In genomic region chr3:110752307-110752706, GRCh38 we compare ENCODE assay signal across 24 cellular contexts.
DNase-seq lines count a peak whose midpoint lies in the region; ATAC-seq and TF ChIP-seq lines count a peak whose summit lies in the region.
"Had no signal": no experiment of that assay in that cellular context is flagged by ENCODE, and none has a peak within 500 bp of the region (broad histone marks: within the 10 kb centered on the region; RNA-seq: fewer than 3 reads in every experiment).

No MANE protein-coding gene starts in this region.

- H3K4ac ChIP-seq in mesendoderm (ENCODE audit: low read depth, low read length), result no peak overlapping the region

- H2AK5ac ChIP-seq in mesendoderm (ENCODE audit: low read length), result no peak overlapping the region

- no peak overlapping the region for H2AFZ ChIP-seq in PC-3 (ENCODE audit: low read length)

- no peak overlapping the region for H3K18ac ChIP-seq in mesendoderm (ENCODE audit: low read length)

- H3K4me1 ChIP-seq in PC-3 (ENCODE audit: insufficient read depth, low read length), result no peaks in the 10 kb centered on the region; the same call in 1 of the 2 replicates
- H3K4me1 ChIP-seq in mesendoderm (ENCODE audit: control insufficient read depth, low read depth, low read length), result no peaks in the 10 kb centered on the region
- H3K4me1 ChIP-seq in aorta (ENCODE audit: control insufficient read depth in 1 of 2, insufficient read depth in 2 of 2, low read length in 2 of 2), result no peaks in the 10 kb centered on the region

- H3K23ac ChIP-seq in mesendoderm (ENCODE audit: low read length), result no peak overlapping the region

- H3K9me3 ChIP-seq in PC-3 (ENCODE audit: low read length), result no peaks in the 10 kb centered on the region
- H3K9me3 ChIP-seq in aorta (ENCODE audit: control insufficient read depth, low read length), result no peaks in the 10 kb centered on the region

- DNase-seq in DMS53 (lab: John Stamatoyannopoulos, UW) (peak; percentile 3), DMS53 treated with DMSO at 0.1 percent for 48 hours (lab: John Stamatoyannopoulos, UW; ENCODE audit: unreplicated experiment) (no peak), PC-3 (peak; percentile 21), mesendoderm (peak; percentile 8), aorta (no peak), NCI-H1436 (lab: John Stamatoyannopoulos, UW) (no peak)
- DNase-seq in NK-92 treated with Interleukin-12 subunit alpha and Interleukin-12 subunit beta, amount 100 ng/mL, for 24 hours (lab: John Stamatoyannopoulos, UW), result no peak
- DNase-seq: CD8-positive, alpha-beta T cell; GDM1; HCEC 1CT; Karpas-422; NCI-H1105; NCI-H146; NCI-H1930; NCI-H2107; NCI-H446; NCI-H526 treated with DMSO at 0.1 percent for 48 hours; SHP77 treated with DMSO at 0.1 percent for 48 hours had no signal

- no peaks in the 10 kb centered on the region for H3F3A ChIP-seq in PC-3 (ENCODE audit: low read length, unreplicated experiment)

- H3K36me3 ChIP-seq in PC-3 (ENCODE audit: low read depth, low read length), result no peaks in the 10 kb centered on the region
- no peaks in the 10 kb centered on the region for H3K36me3 ChIP-seq in mesendoderm (ENCODE audit: control insufficient read depth, insufficient read depth, low read length)
- H3K36me3 ChIP-seq in aorta (ENCODE audit: control insufficient read depth in 1 of 2, insufficient read depth in 2 of 2, low read length in 1 of 2), result no peaks in the 10 kb centered on the region

- CTCF ChIA-PET in PC-3 (lab: Charles Lee), result no interaction called here

- H3K27ac ChIP-seq in PC-3 (ENCODE audit: low read length), result no peak overlapping the region
- no peak overlapping the region for H3K27ac ChIP-seq in mesendoderm (ENCODE audit: low read depth, low read length)
- no peak overlapping the region for H3K27ac ChIP-seq in aorta (ENCODE audit: low read depth in 1 of 2, low read length in 2 of 2)
- H3K27ac ChIP-seq: 22Rv1, C4-2B, HL-60, SK-N-MC had no signal

- H3K4me2 ChIP-seq in PC-3 (ENCODE audit: low read length) (no peak overlapping the region), mesendoderm (ENCODE audit: low read length) (no peak overlapping the region)

- ATAC-seq in PC-3 (no peak), aorta (ENCODE audit: low FRiP score) (no peak)
- ATAC-seq: CD8-positive, alpha-beta T cell; GM12878; Panc1 had no signal

- H4K5ac ChIP-seq in mesendoderm (ENCODE audit: low read length), result no peak overlapping the region

- no peak for TF ChIP-seq CTCF in PC-3 (conservative IDR thresholded peaks at IDR 0.05; ENCODE audit: low read depth, low read length)

- H3K79me1 ChIP-seq in mesendoderm (ENCODE audit: low read length), result no peaks in the 10 kb centered on the region

- intact Hi-C loops in PC-3 (cut with micrococcal nuclease), result no loop called here
- intact Hi-C loops in aorta (cut with DNase I), result no loop called here

- no peak overlapping the region for H2BK15ac ChIP-seq in mesendoderm (replicated peaks; ENCODE audit: low read depth)

- no peak overlapping the region for H3K56ac ChIP-seq in mesendoderm (ENCODE audit: low read length)

- H2BK5ac ChIP-seq in mesendoderm (ENCODE audit: low read length), result no peak overlapping the region

- WGBS in mesendoderm (ENCODE audit: extremely low coverage, insufficient coverage, low lambda C conversion rate), result no CpG with 5 or more reads among the region's 3 CpGs
- WGBS in aorta, 2 donors, result 84 to 90% methylated on average over 3 of the region's 3 CpGs

- no TSS peak for BruUV-seq in PC-3 (replicated peaks; lab: Mats Ljungman, UMichigan)

- H3K9me2 ChIP-seq in PC-3 (replicated peaks; ENCODE audit: low read length), result no peaks in the 10 kb centered on the region

- H2BK120ac ChIP-seq in mesendoderm (ENCODE audit: low read depth, low read length), result no peak overlapping the region

- H3K27me3 ChIP-seq in PC-3 (ENCODE audit: low read length) (no peaks in the 10 kb centered on the region), mesendoderm (ENCODE audit: insufficient read depth, low read length, poor library complexity) (no peaks in the 10 kb centered on the region), aorta (ENCODE audit: control insufficient read depth in 1 of 2, insufficient read depth in 2 of 2, low read length in 1 of 2) (no peaks in the 10 kb centered on the region)

- POLR2A ChIA-PET in PC-3 (lab: Charles Lee; ENCODE audit: unreplicated experiment), result no interaction called here

- no peak overlapping the region for H3K4me3 ChIP-seq in PC-3 (ENCODE audit: low read length)
- no peak overlapping the region for H3K4me3 ChIP-seq in mesendoderm (ENCODE audit: low read length)
- no peak overlapping the region for H3K4me3 ChIP-seq in aorta (ENCODE audit: low read length in 2 of 2)
- H3K4me3 ChIP-seq: GM12878, SK-N-MC had no signal

- H3K9ac ChIP-seq in PC-3 (ENCODE audit: low read length) (no peak overlapping the region), mesendoderm (ENCODE audit: low read length) (no peak overlapping the region)

- no peak overlapping the region for H4K8ac ChIP-seq in mesendoderm (ENCODE audit: low read depth, low read length)

- H4K20me1 ChIP-seq in PC-3 (ENCODE audit: low read length), result no peaks in the 10 kb centered on the region

- H3K79me2 ChIP-seq in PC-3 (ENCODE audit: low read length) (no peaks in the 10 kb centered on the region), mesendoderm (ENCODE audit: control insufficient read depth, insufficient read depth, low read length) (no peaks in the 10 kb centered on the region)

Comparison
In these comparisons a context has a peak if more than half of its experiments do, and no peak if none do; other contexts are left out.
1. DNase-seq: peak in DMS53 (single experiment), PC-3 (single experiment) and mesendoderm (single experiment); none in DMS53 treated with DMSO at 0.1 percent for 48 hours (single experiment), NK-92 treated with Interleukin-12 subunit alpha and Interleukin-12 subunit beta, amount 100 ng/mL, for 24 hours (single experiment), aorta (0 of 2) and NCI-H1436 (single experiment).